ENCODE assay signal across 10 cellular contexts in genomic region chr6:135114355-135115145, GRCh38. TPM values are rescaled to one million over a fixed set of nuclear protein-coding genes. Genes with fewer than 3 reads are reported as not detected.
A peak's percentile ranks its signal among the peaks of the same experiment; 100 is the strongest.
DNase-seq lines count a peak whose midpoint lies in the region; ATAC-seq and TF ChIP-seq lines count a peak whose summit lies in the region.
"Had no signal": no experiment of that assay in that cellular context is flagged by ENCODE, and none has a peak within 500 bp of the region (broad histone marks: within the 10 kb centered on the region; RNA-seq: fewer than 3 reads in every experiment).

No MANE protein-coding gene starts in this region.

- no peaks in the 10 kb centered on the region for H3K27me3 Mint-ChIP-seq in endothelial cell (ENCODE audit: unreplicated experiment)

- no peak overlapping the region for H3K4me3 Mint-ChIP-seq in endothelial cell (ENCODE audit: unreplicated experiment)

- H3K9me3 ChIP-seq in psoas muscle = no peaks in the 10 kb centered on the region
- no peaks in the 10 kb centered on the region for H3K9me3 ChIP-seq in breast epithelium

- H3K36me3 Mint-ChIP-seq in endothelial cell (ENCODE audit: low read depth, unreplicated experiment) = no peaks in the 10 kb centered on the region

- intact Hi-C loops in psoas muscle (cut with DNase I) = no loop called here
- intact Hi-C loops in breast epithelium (cut with DNase I; ENCODE audit: low total_unique reads) = no loop called here

- no peaks in the 10 kb centered on the region for H3K27me3 ChIP-seq in psoas muscle (ENCODE audit: insufficient read depth in 3 of 3, low read length in 2 of 3)
- no peaks in the 10 kb centered on the region for H3K27me3 ChIP-seq in breast epithelium

- H3K27ac Mint-ChIP-seq in endothelial cell (ENCODE audit: unreplicated experiment) = no peak overlapping the region

- H3K4me1 Mint-ChIP-seq in endothelial cell (ENCODE audit: unreplicated experiment) = peaks cover 11% of the 10 kb centered on the region

- H3K9me3 Mint-ChIP-seq in endothelial cell (ENCODE audit: unreplicated experiment) = no peaks in the 10 kb centered on the region

- no peak overlapping the region for H3K4me3 ChIP-seq in psoas muscle
- H3K4me3 ChIP-seq in breast epithelium = no peak overlapping the region

- no peak for TF ChIP-seq POLR2A in breast epithelium (IDR thresholded peaks at IDR 0.05)

- DNase-seq in LHCN-M2 (ENCODE audit: low read depth) (peak; percentile 13), endothelial cell (ENCODE audit: low spot score) (no peak), psoas muscle (no peak), breast epithelium (ENCODE audit: low spot score in 2 of 2) (no peak), NCI-H345 (lab: John Stamatoyannopoulos, UW) (no peak)
- DNase-seq in stimulated activated CD4-positive, alpha-beta T cell treated with anti-CD3 and anti-CD28 coated beads, Interleukin-4, amount 100 ng/mL, for 24 hours = peak; percentile 63
- DNase-seq: NCI-H2171 treated with DMSO at 0.1 percent for 48 hours had no signal

- H3K36me3 ChIP-seq in psoas muscle (ENCODE audit: insufficient read depth in 1 of 2, low read depth in 1 of 2) (no peaks in the 10 kb centered on the region), breast epithelium (no peaks in the 10 kb centered on the region)

- TF ChIP-seq CTCF in endothelial cell (IDR thresholded peaks at IDR 0.05; ENCODE audit: unreplicated experiment) = no peak
- no peak for TF ChIP-seq CTCF in psoas muscle (IDR thresholded peaks at IDR 0.05)
- TF ChIP-seq CTCF in breast epithelium (IDR thresholded peaks at IDR 0.05) = no peak

- H3K4me1 ChIP-seq in psoas muscle (no peaks in the 10 kb centered on the region), breast epithelium (no peaks in the 10 kb centered on the region)

- H3K27ac ChIP-seq in psoas muscle (no peak overlapping the region), breast epithelium (no peak overlapping the region)
- H3K27ac ChIP-seq: epithelial cell of prostate had no signal

- peak; percentile 56 for ATAC-seq in GM18873 (IDR thresholded peaks at IDR 0.05; ENCODE audit: low FRiP score, unreplicated experiment)
- peak; percentile 56 for ATAC-seq in HG02571 (IDR thresholded peaks at IDR 0.05; ENCODE audit: unreplicated experiment)
- no peak for ATAC-seq in psoas muscle

- 67 to 74% (median 69%) methylated on average over 11 of the region's 11 CpGs for WGBS in psoas muscle, 3 donors

RNA-seq across cellular contexts. Expression of gene HBS1L, which starts 59.9 kb away (rescaled TPM):
- total RNA-seq in LHCN-M2 (2014; rRNA removed) (125 TPM in 2 replicates), endothelial cell (ENCODE audit: unreplicated experiment) (93.3 TPM), psoas muscle (100 to 1,000 TPM in 2 of 4 donors, 10 to 100 TPM in 2; 67.2 to 110 (median 102) TPM), breast epithelium (10 to 100 TPM; 42.0 to 55.5 (median 52.0) TPM)
- polyA plus RNA-seq in LHCN-M2 (2012) = 42.8 TPM
- 100 to 1,000 TPM in 1 of 3 donors, 10 to 100 TPM in 2; 55.1 to 143 (median 60.7) TPM for polyA plus RNA-seq in psoas muscle

Comparison
In these comparisons a context has a peak if more than half of its experiments do, and no peak if none do; other contexts are left out.
1. ATAC-seq: peak in GM18873 (single experiment) and HG02571 (single experiment); none in psoas muscle (0 of 4).
2. DNase-seq: peak in LHCN-M2 (single experiment) and stimulated activated CD4-positive, alpha-beta T cell treated with anti-CD3 and anti-CD28 coated beads, Interleukin-4, amount 100 ng/mL, for 24 hours (single experiment); none in endothelial cell (single experiment), psoas muscle (0 of 2), breast epithelium (0 of 2) and NCI-H345 (single experiment).